In genomic region chr14:65258391-65258790, GRCh38 we compare ENCODE assay signal across 11 cellular contexts.
DNase-seq lines count a peak whose midpoint lies in the region; ATAC-seq, FAIRE-seq and TF ChIP-seq lines count a peak whose summit lies in the region.
"Had no signal": no experiment of that assay in that cellular context is flagged by ENCODE, and none has a peak within 500 bp of the region (broad histone marks: within the 10 kb centered on the region; RNA-seq: fewer than 3 reads in every experiment).

No MANE protein-coding gene starts in this region.

- H3K4me3 Mint-ChIP-seq in effector memory CD8-positive, alpha-beta T cell: no peak overlapping the region
- H3K4me3 Mint-ChIP-seq: naive B cell had no signal

- H3K9me3 ChIP-seq in A549 (0 out of 3 replicates have a peak, but pooled peaks cover 5% of the 10 kb centered on the region), IMR-90 (ENCODE audit: control insufficient read depth, insufficient read depth, low read length) (peaks cover 8% of the 10 kb centered on the region), mammary epithelial cell (replicated peaks; ENCODE audit: insufficient read depth, low read length) (peaks cover 4% of the 10 kb centered on the region), left lung (peaks cover 0 to 6% of the 10 kb centered on the region in 2 donors)

- BruUV-seq in IMR-90 (replicated peaks; lab: Mats Ljungman, UMichigan) (no TSS peak), mammary epithelial cell (replicated peaks; lab: Mats Ljungman, UMichigan) (no TSS peak)

- H3K4me3 ChIP-seq in A549 (no peak overlapping the region), IMR-90 (ENCODE audit: insufficient read depth, low read depth, low read length) (no peak overlapping the region), mammary epithelial cell (replicated peaks in 1 of 3; ENCODE audit: insufficient read depth in 1 of 3, low read depth in 2 of 3, low read length in 3 of 3) (no peak overlapping the region), left lung (no peak overlapping the region)

- H3K27me3 ChIP-seq in IMR-90 (ENCODE audit: control insufficient read depth, insufficient read depth, low read length) (no peaks in the 10 kb centered on the region), mammary epithelial cell (ENCODE audit: insufficient read depth, low read length) (no peaks in the 10 kb centered on the region), left lung (no peaks in the 10 kb centered on the region)

- DNase-seq in A549 (ENCODE audit: low read depth in 1 of 2, low spot score in 1 of 2) (peak; percentile 25 to 58), IMR-90 (peak; percentile 79), mammary epithelial cell (peak; percentile 80), left lung (no peak), NCI-H1092 (lab: John Stamatoyannopoulos, UW) (no peak)
- no peak for DNase-seq in effector memory CD8-positive, alpha-beta T cell
- DNase-seq: aorta, naive B cell had no signal

- dilution Hi-C loops in IMR-90 (cut with HindIII; ENCODE audit: low sequenced_read_pairs, unreplicated experiment) (no loop called here), mammary epithelial cell (cut with HindIII; ENCODE audit: low sequenced_read_pairs) (loop anchor here (5.0 kb wide), 1 partner anchor 94 kb away; no protein-coding TSS in a partner anchor)

- no peak overlapping the region for H3K56ac ChIP-seq in IMR-90 (ENCODE audit: extremely low read depth, insufficient read depth, low read length)

- in situ Hi-C loops in IMR-90 (cut with MboI; ENCODE audit: low sequenced_read_pairs) (no loop called here), mammary epithelial cell (cut with MboI; ENCODE audit: low sequenced_read_pairs in 2 of 2) (no loop called here)

- H3K14ac ChIP-seq in IMR-90 (replicated peaks; ENCODE audit: low read depth, low read length): no peak overlapping the region

- H3K4ac ChIP-seq in IMR-90 (ENCODE audit: low read depth, low read length): no peak overlapping the region; the same call in 1 of the 2 replicates

- 0 out of 2 replicates have a peak overlapping the region, but pooled peaks have one; percentile 17 for H2BK20ac ChIP-seq in IMR-90 (ENCODE audit: low read depth, low read length)

- no peak for TF ChIP-seq CTCF in A549 (IDR thresholded peaks at IDR 0.05)
- TF ChIP-seq CTCF in IMR-90 (conservative IDR thresholded peaks at IDR 0.05; ENCODE audit: low read depth, low read length): no peak
- no peak for TF ChIP-seq CTCF in mammary epithelial cell (conservative IDR thresholded peaks at IDR 0.05 in 1 of 2, IDR thresholded peaks at IDR 0.05 in 1 of 2; ENCODE audit: extremely low read depth in 1 of 2, insufficient read depth in 1 of 2, low read depth in 1 of 2, low read length in 2 of 2)
- TF ChIP-seq CTCF in left lung (IDR thresholded peaks at IDR 0.05): no peak

- TF ChIP-seq RAD21 in A549 (conservative IDR thresholded peaks at IDR 0.05 in 1 of 2, IDR thresholded peaks at IDR 0.05 in 1 of 2): no peak
- TF ChIP-seq RAD21 in IMR-90 (IDR thresholded peaks at IDR 0.05; ENCODE audit: low read length): no peak

- H4K20me1 ChIP-seq in IMR-90 (ENCODE audit: insufficient read depth, low read length) (no peaks in the 10 kb centered on the region), mammary epithelial cell (ENCODE audit: insufficient read depth, low read length) (no peaks in the 10 kb centered on the region)

- H2AFZ ChIP-seq in IMR-90 (replicated peaks; ENCODE audit: low read length, poor library complexity): no peak overlapping the region
- H2AFZ ChIP-seq in mammary epithelial cell (ENCODE audit: low read depth, low read length): no peak overlapping the region

- peak overlapping the region; percentile 41 for H2BK5ac ChIP-seq in IMR-90 (ENCODE audit: low read depth, low read length, poor library complexity, severe bottlenecking)

- ATAC-seq in A549: peak; percentile 58 to 66
- peak; percentile 50 for ATAC-seq in IMR-90 (ENCODE audit: low read depth)
- peak; percentile 19 for ATAC-seq in left lung
- no peak for ATAC-seq in GM19467 (IDR thresholded peaks at IDR 0.05; ENCODE audit: unreplicated experiment)
- no peak for ATAC-seq in HG03139 (IDR thresholded peaks at IDR 0.05; ENCODE audit: unreplicated experiment)
- no peak for ATAC-seq in effector memory CD8-positive, alpha-beta T cell (replicated peaks)

- H2BK15ac ChIP-seq in IMR-90 (ENCODE audit: low read depth, low read length): no peak overlapping the region

- CTCF ChIA-PET in A549 (lab: Yijun Ruan, JAX) (interaction anchor here (0.6 to 2.1 kb wide), 7 partner anchors 9 to 94 kb away, joined by 3 to 7 read pairs (median 3); no protein-coding TSS in a partner anchor), IMR-90 (lab: Yijun Ruan, JAX) (no interaction called here), mammary epithelial cell (lab: Charles Lee; ENCODE audit: low non-redundant PET) (no interaction called here)

- TF ChIP-seq POLR2A in A549 (IDR thresholded peaks at IDR 0.05; ENCODE audit: low read length) (no peak), IMR-90 (IDR thresholded peaks at IDR 0.05; ENCODE audit: low read depth, low read length) (no peak)

- H3K27ac ChIP-seq in A549 (peak overlapping the region; percentile 83 to 90; a peak in 5 of 6 replicates), IMR-90 (ENCODE audit: insufficient read depth, low read length) (no peak overlapping the region), mammary epithelial cell (ENCODE audit: insufficient read depth, low read depth, low read length) (no peak overlapping the region), left lung (no peak overlapping the region)

- H3K27me3 Mint-ChIP-seq in effector memory CD8-positive, alpha-beta T cell: peaks cover 0 to 27% of the 10 kb centered on the region in 2 donors
- H3K27me3 Mint-ChIP-seq: naive B cell, type B pancreatic cell had no signal

- H3K9me1 ChIP-seq in IMR-90 (ENCODE audit: insufficient read depth, low read length): peaks cover 9% of the 10 kb centered on the region

- intact Hi-C loops in IMR-90 (cut with micrococcal nuclease): loop anchor here (1.0 kb wide), 1 partner anchor 154 kb away; the partner anchor contains the start of gene FUT8
- intact Hi-C loops in mammary epithelial cell (cut with micrococcal nuclease): no loop called here
- intact Hi-C loops in left lung (cut with DNase I): no loop called here

- peaks cover 0 to 1% of the 10 kb centered on the region in 2 donors for H3K9me3 Mint-ChIP-seq in effector memory CD8-positive, alpha-beta T cell

- no peak overlapping the region for H3K27ac Mint-ChIP-seq in effector memory CD8-positive, alpha-beta T cell
- H3K27ac Mint-ChIP-seq: type B pancreatic cell had no signal

- no peak overlapping the region for H3K23ac ChIP-seq in IMR-90 (ENCODE audit: low read depth, low read length)

- H3K9ac ChIP-seq in IMR-90 (ENCODE audit: low read depth, low read length) (no peak overlapping the region), mammary epithelial cell (ENCODE audit: insufficient read depth, low read length) (no peak overlapping the region)

- H2BK120ac ChIP-seq in IMR-90 (ENCODE audit: low read depth, low read length): peak overlapping the region; percentile 13; the same call in 1 of the 2 replicates

- no peaks in the 10 kb centered on the region for H3K79me1 ChIP-seq in IMR-90 (ENCODE audit: low read depth in 1 of 2, low read length in 2 of 2)

- H4K5ac ChIP-seq in IMR-90 (ENCODE audit: low read depth, low read length): no peak overlapping the region

- 4% methylated on average over 1 of the region's 1 CpG for WGBS in A549 (ENCODE audit: missing lambda C conversion rate)
- no CpG with 5 or more reads among the region's 1 CpG for WGBS in IMR-90 (ENCODE audit: extremely low coverage in 2 of 2, insufficient read length in 1 of 2), 2 experiments
- 0% methylated on average over 1 of the region's 1 CpG for WGBS in mammary epithelial cell (ENCODE audit: low coverage, missing lambda C conversion rate)

- H3K18ac ChIP-seq in IMR-90 (ENCODE audit: low read depth, low read length): no peak overlapping the region

- H3K79me2 ChIP-seq in mammary epithelial cell (ENCODE audit: insufficient read depth, low read length): no peaks in the 10 kb centered on the region

- TF ChIP-seq EP300 in A549 (IDR thresholded peaks at IDR 0.05): peak in 1 of 2 experiments; percentile 61; a peak in 2 of 5 replicates

- POLR2A ChIA-PET in A549 (lab: Yijun Ruan, JAX) (interaction anchor here (2.4 kb wide), 1 partner anchor 153 kb away, joined by 12 read pairs; the partner anchor contains the start of gene FUT8), IMR-90 (lab: Charles Lee; ENCODE audit: unreplicated experiment) (no interaction called here)

- H4K8ac ChIP-seq in IMR-90 (ENCODE audit: low read depth in 2 of 2, low read length in 2 of 2): 0 out of 4 replicates have a peak overlapping the region, but pooled peaks of 1 of the 2 experiments have one; percentile 6

- H4K91ac ChIP-seq in IMR-90 (ENCODE audit: insufficient read depth, low read depth, low read length): no peak overlapping the region

- H3K4me1 Mint-ChIP-seq in effector memory CD8-positive, alpha-beta T cell (ENCODE audit: low read depth in 2 of 2): no peaks in the 10 kb centered on the region

- H3K36me3 ChIP-seq in IMR-90 (ENCODE audit: control insufficient read depth, insufficient read depth, low read length) (no peaks in the 10 kb centered on the region), mammary epithelial cell (ENCODE audit: insufficient read depth, low read length) (no peaks in the 10 kb centered on the region), left lung (no peaks in the 10 kb centered on the region)

- H3K4me2 ChIP-seq in A549 (peak overlapping the region; percentile 33), IMR-90 (ENCODE audit: low read depth, low read length) (no peak overlapping the region), mammary epithelial cell (ENCODE audit: insufficient read depth, low read depth, low read length) (no peak overlapping the region)

- H2AK5ac ChIP-seq in IMR-90 (ENCODE audit: low read depth, low read length): no peak overlapping the region

- no peak for FAIRE-seq in A549 (lab: Jason Lieb, UNC)

- H3K36me3 Mint-ChIP-seq in effector memory CD8-positive, alpha-beta T cell (ENCODE audit: insufficient read depth): no peaks in the 10 kb centered on the region
- H3K36me3 Mint-ChIP-seq: type B pancreatic cell had no signal

- H2AK9ac ChIP-seq in IMR-90 (replicated peaks; ENCODE audit: low read depth, low read length, poor library complexity): no peak overlapping the region

- peaks cover 51% of the 10 kb centered on the region for H3K4me1 ChIP-seq in A549
- H3K4me1 ChIP-seq in IMR-90 (ENCODE audit: control insufficient read depth, insufficient read depth, low read length): peaks cover 28% of the 10 kb centered on the region
- H3K4me1 ChIP-seq in mammary epithelial cell (ENCODE audit: insufficient read depth, low read length): peaks cover 41% of the 10 kb centered on the region
- no peaks in the 10 kb centered on the region for H3K4me1 ChIP-seq in left lung

TF ChIP-seq in A549, 52 proteins besides CTCF, POLR2A, EP300 and RAD21 (continues in another document):
- TF ChIP-seq JUNB (IDR thresholded peaks at IDR 0.05) (peak; percentile 77), RNF2 (IDR thresholded peaks at IDR 0.05; ENCODE audit: borderline replicate concordance, low read depth) (no peak)

TF ChIP-seq in IMR-90, 13 proteins besides CTCF, POLR2A, EP300 and RAD21 (continues in another document):
- TF ChIP-seq MAFK (IDR thresholded peaks at IDR 0.05; ENCODE audit: low read depth, low read length) (peak; percentile 21; the same call in 1 of the 2 replicates), CHD1 (IDR thresholded peaks at IDR 0.05; ENCODE audit: low read depth, low read length) (no peak), SMC3 (IDR thresholded peaks at IDR 0.05; ENCODE audit: low read depth, low read length) (no peak), BHLHE40 (IDR thresholded peaks at IDR 0.05; ENCODE audit: low read depth, low read length) (peak; percentile 86)

Comparison
In these comparisons a context has a peak if more than half of its experiments do, and no peak if none do; other contexts are left out.
1. ATAC-seq: peak in A549 (2 of 2), IMR-90 (single experiment) and left lung (single experiment); none in GM19467 (single experiment), HG03139 (single experiment) and effector memory CD8-positive, alpha-beta T cell (single experiment).
2. DNase-seq: peak in A549 (2 of 2), IMR-90 (single experiment) and mammary epithelial cell (single experiment); none in left lung (0 of 2), NCI-H1092 (single experiment) and effector memory CD8-positive, alpha-beta T cell (0 of 3).
3. H3K27ac ChIP-seq: peak in A549 (2 of 2); none in IMR-90 (single experiment), mammary epithelial cell (single experiment) and left lung (0 of 2).